ENCODE assay signal across 8 cellular contexts in the genomic region with DNA sequence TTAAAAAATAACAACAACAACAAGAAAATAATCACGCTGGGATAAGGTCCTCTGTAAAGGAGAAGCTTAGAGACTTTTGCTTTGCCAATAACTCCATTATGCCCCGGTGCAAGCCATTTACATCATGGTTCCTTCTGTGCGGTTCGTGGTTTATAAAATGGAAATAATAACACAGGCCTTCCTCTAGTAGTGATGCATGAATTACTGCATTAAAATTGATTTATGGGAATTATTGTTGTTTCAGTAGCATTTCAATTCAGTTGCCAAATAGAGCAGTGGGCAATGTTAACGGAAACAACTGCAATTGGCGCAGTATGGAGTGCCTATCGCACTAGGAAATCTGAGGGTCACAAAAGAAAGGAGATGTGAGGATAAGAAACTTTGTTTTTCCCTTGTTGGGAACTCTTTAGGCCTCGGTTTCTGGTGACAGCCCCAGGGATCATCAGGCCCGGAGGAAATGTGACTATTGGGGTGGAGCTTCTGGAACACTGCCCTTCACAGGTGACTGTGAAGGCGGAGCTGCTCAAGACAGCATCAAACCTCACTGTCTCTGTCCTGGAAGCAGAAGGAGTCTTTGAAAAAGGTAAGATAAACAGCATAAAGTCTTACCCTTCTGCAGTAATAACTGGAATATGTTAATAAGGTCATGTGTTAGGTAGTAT. TPM values are rescaled to one million over a fixed set of nuclear protein-coding genes. Genes with fewer than 3 reads are reported as not detected.
DNase-seq lines count a peak whose midpoint lies in the region; ATAC-seq and TF ChIP-seq lines count a peak whose summit lies in the region.

No MANE protein-coding gene starts in this region.

- no peak for DNase-seq in CD14-positive monocyte (ENCODE audit: low spot score)
- no peak for DNase-seq in activated naive CD8-positive, alpha-beta T cell treated with anti-CD3 and anti-CD28 coated beads, Interleukin-2, amount 50 U/mL, for 24 hours
- no peak for DNase-seq in hepatic stellate cell (ENCODE audit: low spot score)
- DNase-seq in kidney tubule cell (ENCODE audit: low spot score) = no peak
- no peak for DNase-seq in NCI-H524 treated with DMSO at 0.1 percent for 48 hours (lab: John Stamatoyannopoulos, UW)
- no peak for DNase-seq in SW 1271 (lab: John Stamatoyannopoulos, UW)

- H3K4me1 ChIP-seq in muscle layer of colon (ENCODE audit: insufficient read depth, low read length) = peaks cover 23% of the 10 kb centered on the region

- H3K4me1 Mint-ChIP-seq in CD14-positive monocyte = peaks cover 28% of the 10 kb centered on the region
- peaks cover 52% of the 10 kb centered on the region for H3K4me1 Mint-ChIP-seq in activated naive CD8-positive, alpha-beta T cell treated with anti-CD3 and anti-CD28 coated beads, Interleukin-2, amount 50 U/mL, for 24 hours

- ATAC-seq in HG02678 (IDR thresholded peaks at IDR 0.05; ENCODE audit: unreplicated experiment) = peak; percentile 36
- no peak for ATAC-seq in activated naive CD8-positive, alpha-beta T cell treated with anti-CD3 and anti-CD28 coated beads, Interleukin-2, amount 50 U/mL, for 24 hours

- H3K4me3 Mint-ChIP-seq in CD14-positive monocyte = peak overlapping the region; percentile 85 to 96
- H3K4me3 Mint-ChIP-seq in activated naive CD8-positive, alpha-beta T cell treated with anti-CD3 and anti-CD28 coated beads, Interleukin-2, amount 50 U/mL, for 24 hours = peak overlapping the region; percentile 84

- peak overlapping the region; percentile 80 for H3K27ac ChIP-seq in muscle layer of colon (ENCODE audit: low read depth, low read length)

- peak overlapping the region in 6 of 7 donors; percentile 3 to 81 (median 46) for H3K27ac Mint-ChIP-seq in CD14-positive monocyte
- peak overlapping the region; percentile 94 for H3K27ac Mint-ChIP-seq in activated naive CD8-positive, alpha-beta T cell treated with anti-CD3 and anti-CD28 coated beads, Interleukin-2, amount 50 U/mL, for 24 hours

- peak overlapping the region; percentile 39 to 85 for H3K4me3 ChIP-seq in muscle layer of colon (ENCODE audit: low read depth in 1 of 2, low read length in 2 of 2)

- TF ChIP-seq CTCF in CD14-positive monocyte (IDR thresholded peaks at IDR 0.05) = no peak

- peaks cover 2 to 9% (median 4%) of the 10 kb centered on the region in 3 donors for H3K27me3 Mint-ChIP-seq in CD14-positive monocyte (ENCODE audit: low read depth in 3 of 3)
- H3K27me3 Mint-ChIP-seq in activated naive CD8-positive, alpha-beta T cell treated with anti-CD3 and anti-CD28 coated beads, Interleukin-2, amount 50 U/mL, for 24 hours = peaks cover 19% of the 10 kb centered on the region

- intact Hi-C loops in CD14-positive monocyte (cut with micrococcal nuclease) = no loop called here

- no peaks in the 10 kb centered on the region for H3K9me3 ChIP-seq in muscle layer of colon (ENCODE audit: low read length)

- H3K9me3 Mint-ChIP-seq in CD14-positive monocyte = peaks cover 0 to 7% (median 4%) of the 10 kb centered on the region in 7 donors
- no peaks in the 10 kb centered on the region for H3K9me3 Mint-ChIP-seq in activated naive CD8-positive, alpha-beta T cell treated with anti-CD3 and anti-CD28 coated beads, Interleukin-2, amount 50 U/mL, for 24 hours

- no peaks in the 10 kb centered on the region for H3K27me3 ChIP-seq in muscle layer of colon (ENCODE audit: control insufficient read depth in 1 of 2, insufficient read depth in 2 of 2, low read length in 2 of 2)

- no peaks in the 10 kb centered on the region for H3K36me3 ChIP-seq in muscle layer of colon (ENCODE audit: insufficient read depth, low read length)

- peaks cover 4% of the 10 kb centered on the region in 2 donors for H3K36me3 Mint-ChIP-seq in CD14-positive monocyte
- H3K36me3 Mint-ChIP-seq in activated naive CD8-positive, alpha-beta T cell treated with anti-CD3 and anti-CD28 coated beads, Interleukin-2, amount 50 U/mL, for 24 hours (ENCODE audit: low read depth) = peaks cover 35% of the 10 kb centered on the region

- H3K9ac ChIP-seq in muscle layer of colon (ENCODE audit: low read length) = peak overlapping the region; percentile 75

RNA-seq across cellular contexts. Expression of gene CD109, which starts 1.1 kb away (rescaled TPM):
- polyA plus RNA-seq in CD14-positive monocyte = under 1 TPM; 0.17 to 0.30 TPM

RNA-seq across cellular contexts. Expression of gene SLC17A5, which starts 43.3 kb away (rescaled TPM):
- 10 to 100 TPM in 1 of 2 donors, 1 to 10 TPM in 1; 9.4 to 11.6 TPM for polyA plus RNA-seq in CD14-positive monocyte
